In the genomic region with DNA sequence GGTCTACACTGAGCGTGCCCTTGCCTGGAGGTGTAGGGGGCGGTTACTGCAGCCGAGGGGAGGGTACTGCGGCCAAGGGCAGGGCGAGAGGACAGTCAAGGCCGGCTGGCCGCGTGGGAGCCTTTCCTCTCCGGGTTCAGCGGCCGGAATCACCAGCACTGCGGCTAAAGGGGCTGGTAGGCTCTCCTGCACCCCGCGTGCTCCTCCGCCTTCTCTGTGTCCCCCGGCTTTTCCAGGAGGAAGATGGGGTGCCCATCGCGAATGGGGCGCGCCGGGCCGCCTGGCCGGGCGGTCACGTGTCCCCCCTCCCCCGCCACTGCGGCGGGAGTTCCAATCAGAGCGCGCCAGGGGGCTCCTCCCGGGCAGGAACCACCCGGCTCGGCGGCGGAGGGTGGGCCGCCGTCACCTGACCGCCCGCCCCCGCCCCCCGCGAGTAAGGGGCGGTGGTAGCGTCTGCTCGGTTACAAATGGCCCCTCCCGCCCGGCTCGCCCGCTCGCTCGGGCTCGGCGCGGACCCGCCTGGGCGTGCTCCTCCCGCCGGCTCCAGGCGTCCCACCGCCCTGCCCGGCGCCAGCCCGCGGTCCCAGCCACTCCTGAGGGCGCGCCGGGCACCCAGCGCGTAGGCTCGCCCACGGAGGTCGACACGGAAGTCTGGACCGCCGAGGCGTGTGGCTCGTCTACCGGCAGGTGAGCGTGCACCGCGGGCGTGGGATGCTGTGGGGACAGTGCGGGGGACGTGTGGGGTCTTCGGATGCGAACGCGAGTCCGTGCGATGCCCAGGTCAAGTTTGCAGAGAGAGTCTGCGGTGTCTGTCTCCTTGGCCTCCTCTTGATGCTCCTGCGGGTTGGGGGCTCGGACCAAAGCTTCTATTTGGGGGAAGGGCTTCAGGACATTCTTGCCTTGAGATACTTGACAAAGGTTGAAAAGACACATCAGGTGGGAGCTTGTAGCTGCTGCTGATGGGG, we compare ENCODE assay signal across 8 cellular contexts.
DNase-seq lines count a peak whose midpoint lies in the region; ATAC-seq and TF ChIP-seq lines count a peak whose summit lies in the region.

No MANE protein-coding gene starts in this region.

- no peak for TF ChIP-seq CTCF in RWPE2 (IDR thresholded peaks at IDR 0.05; ENCODE audit: poor library complexity, severe bottlenecking)

- H3K9me3 Mint-ChIP-seq in activated CD4-positive, alpha-beta T cell treated with anti-CD3 and anti-CD28 coated beads for 36 hours (ENCODE audit: low read depth) = no peaks in the 10 kb centered on the region

- H3K4me3 ChIP-seq in RWPE2 (ENCODE audit: severe bottlenecking) = peak overlapping the region; percentile 63
- H3K4me3 ChIP-seq in mucosa of stomach (ENCODE audit: low read length) = peak overlapping the region; percentile 4

- peaks cover 39% of the 10 kb centered on the region for H3K4me1 Mint-ChIP-seq in activated CD4-positive, alpha-beta T cell treated with anti-CD3 and anti-CD28 coated beads for 36 hours

- POLR2A ChIA-PET in activated CD4-positive, alpha-beta T cell treated with anti-CD3 and anti-CD28 coated beads for 36 hours (lab: Charles Lee) = no interaction called here

- no peak overlapping the region for H3K27ac Mint-ChIP-seq in activated CD4-positive, alpha-beta T cell treated with anti-CD3 and anti-CD28 coated beads for 36 hours

- ATAC-seq in activated CD4-positive, alpha-beta T cell treated with anti-CD3 and anti-CD28 coated beads for 36 hours = no peak
- peak; percentile 35 for ATAC-seq in HG03039 (IDR thresholded peaks at IDR 0.05; ENCODE audit: unreplicated experiment)
- peak; percentile 57 for ATAC-seq in RWPE2 (ENCODE audit: low read depth)
- no peak for ATAC-seq in GM18519 (IDR thresholded peaks at IDR 0.05; ENCODE audit: low FRiP score, unreplicated experiment)
- no peak for ATAC-seq in HG03457 (IDR thresholded peaks at IDR 0.05; ENCODE audit: unreplicated experiment)

- no peak for TF ChIP-seq POLR2A in erythroblast (IDR thresholded peaks at IDR 0.05; ENCODE audit: low read length)

- no peak overlapping the region for H3K9ac ChIP-seq in mucosa of stomach (ENCODE audit: low read length)

- peak overlapping the region; percentile 58 for H3K4me3 Mint-ChIP-seq in activated CD4-positive, alpha-beta T cell treated with anti-CD3 and anti-CD28 coated beads for 36 hours

- CTCF ChIA-PET in activated CD4-positive, alpha-beta T cell treated with anti-CD3 and anti-CD28 coated beads for 36 hours (lab: Charles Lee) = no interaction called here

- H3K27me3 Mint-ChIP-seq in activated CD4-positive, alpha-beta T cell treated with anti-CD3 and anti-CD28 coated beads for 36 hours = peaks cover 67% of the 10 kb centered on the region

- H3K36me3 ChIP-seq in RWPE2 (ENCODE audit: low read depth) (peaks cover 18% of the 10 kb centered on the region), mucosa of stomach (ENCODE audit: control insufficient read depth, insufficient read depth, low read length) (no peaks in the 10 kb centered on the region)

- H3K9me3 ChIP-seq in RWPE2 (ENCODE audit: severe bottlenecking) (no peaks in the 10 kb centered on the region), mucosa of stomach (ENCODE audit: control insufficient read depth, low read length) (no peaks in the 10 kb centered on the region)

- H3K27me3 ChIP-seq in RWPE2 (ENCODE audit: insufficient read depth, poor library complexity, severe bottlenecking) (no peaks in the 10 kb centered on the region), mucosa of stomach (ENCODE audit: control insufficient read depth, insufficient read depth, low read length) (peaks cover 68% of the 10 kb centered on the region)

- H3K4me1 ChIP-seq in RWPE2 (ENCODE audit: insufficient read depth, poor library complexity, severe bottlenecking) (peaks cover 15% of the 10 kb centered on the region), mucosa of stomach (ENCODE audit: control insufficient read depth, insufficient read depth, low read length) (peaks cover 33% of the 10 kb centered on the region)

- no peak for DNase-seq in activated CD4-positive, alpha-beta T cell treated with anti-CD3 and anti-CD28 coated beads for 36 hours
- no peak for DNase-seq in activated CD4-positive, alpha-beta T cell treated with anti-CD3 and anti-CD28 coated beads for 48 hours
- DNase-seq in RWPE2 (ENCODE audit: low spot score) (peak; percentile 85), erythroblast (lab: John Stamatoyannopoulos, UW) (peak; percentile 43 to 45)

- H3K27ac ChIP-seq in RWPE2 (ENCODE audit: poor library complexity, severe bottlenecking) = peak overlapping the region; percentile 89

- intact Hi-C loops in activated CD4-positive, alpha-beta T cell treated with anti-CD3 and anti-CD28 coated beads for 36 hours (cut with DNase I, micrococcal nuclease) = loop anchor here (5.0 to 10.0 kb wide), 5 partner anchors 107 to 454 kb away; no protein-coding TSS in a partner anchor

- no peaks in the 10 kb centered on the region for H3K36me3 Mint-ChIP-seq in activated CD4-positive, alpha-beta T cell treated with anti-CD3 and anti-CD28 coated beads for 36 hours (ENCODE audit: low read depth)

Comparison
In these comparisons a context has a peak if more than half of its experiments do, and no peak if none do; other contexts are left out.
1. ATAC-seq: peak in HG03039 (single experiment) and RWPE2 (single experiment); none in activated CD4-positive, alpha-beta T cell treated with anti-CD3 and anti-CD28 coated beads for 36 hours (single experiment), GM18519 (single experiment) and HG03457 (single experiment).
2. DNase-seq: peak in RWPE2 (single experiment) and erythroblast (2 of 2); none in activated CD4-positive, alpha-beta T cell treated with anti-CD3 and anti-CD28 coated beads for 36 hours (single experiment) and activated CD4-positive, alpha-beta T cell treated with anti-CD3 and anti-CD28 coated beads for 48 hours (single experiment).